In the genomic region with DNA sequence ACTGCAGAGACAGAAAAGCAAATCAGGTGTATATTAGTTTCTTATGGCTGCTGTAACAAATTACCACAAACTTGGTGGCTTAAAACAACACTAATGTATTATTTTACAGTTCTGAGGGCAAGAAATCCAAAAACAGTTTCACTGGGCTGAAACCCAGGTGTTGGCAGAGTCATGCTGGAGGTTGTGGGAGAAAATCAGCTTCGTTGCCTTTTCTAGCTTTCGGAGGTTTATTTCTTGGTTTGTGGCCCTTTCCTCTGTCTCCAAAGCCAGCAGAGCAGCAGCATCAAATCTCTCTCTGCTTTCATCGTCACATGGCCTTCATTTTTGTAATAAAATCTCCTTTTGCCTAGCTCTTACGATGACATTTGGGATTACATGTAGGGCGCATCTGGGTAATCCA, we compare ENCODE assay signal across 21 cellular contexts. TPM values are rescaled to one million over a fixed set of nuclear protein-coding genes. Genes with fewer than 3 reads are reported as not detected.
DNase-seq lines count a peak whose midpoint lies in the region; ATAC-seq and TF ChIP-seq lines count a peak whose summit lies in the region.
"Had no signal": no experiment of that assay in that cellular context is flagged by ENCODE, and none has a peak within 500 bp of the region (broad histone marks: within the 10 kb centered on the region; RNA-seq: fewer than 3 reads in every experiment).

No MANE protein-coding gene starts in this region.

- no peaks in the 10 kb centered on the region for H3K36me3 ChIP-seq in GM23338 (ENCODE audit: insufficient read depth)
- no peaks in the 10 kb centered on the region for H3K36me3 ChIP-seq in WERI-Rb-1
- H3K36me3 ChIP-seq: BE2C; BLaER1 treated with 17β-estradiol and CSF1 and Interleukin-3, amounts not matched to agents 10 nM and 100 nM had no signal

- no peak overlapping the region for H3K27ac Mint-ChIP-seq in GM23338
- H3K27ac Mint-ChIP-seq in endothelial cell (ENCODE audit: unreplicated experiment): no peak overlapping the region
- H3K27ac Mint-ChIP-seq: CD14-positive monocyte; CD4-positive, alpha-beta T cell; CD8-positive, alpha-beta memory T cell had no signal

- H3K36me3 Mint-ChIP-seq in GM23338 (ENCODE audit: low read depth): no peaks in the 10 kb centered on the region
- no peaks in the 10 kb centered on the region for H3K36me3 Mint-ChIP-seq in endothelial cell (ENCODE audit: low read depth, unreplicated experiment)
- H3K36me3 Mint-ChIP-seq: CD14-positive monocyte; CD8-positive, alpha-beta memory T cell had no signal

- H3K4me3 Mint-ChIP-seq in GM23338 (no peak overlapping the region), endothelial cell (ENCODE audit: unreplicated experiment) (no peak overlapping the region)
- H3K4me3 Mint-ChIP-seq: CD14-positive monocyte; CD4-positive, alpha-beta T cell; CD8-positive, alpha-beta memory T cell had no signal

- peaks cover 8% of the 10 kb centered on the region; the same call in 2 of the 3 replicates for H3K4me1 Mint-ChIP-seq in GM23338
- peaks cover 10% of the 10 kb centered on the region for H3K4me1 Mint-ChIP-seq in endothelial cell (ENCODE audit: unreplicated experiment)
- H3K4me1 Mint-ChIP-seq: CD14-positive monocyte; CD8-positive, alpha-beta memory T cell had no signal

- no peak overlapping the region for H3K4me2 ChIP-seq in GM23338
- H3K4me2 ChIP-seq: BLaER1 treated with 17β-estradiol and CSF1 and Interleukin-3, amounts not matched to agents 10 nM and 100 nM had no signal

- no peaks in the 10 kb centered on the region for H3K79me2 ChIP-seq in GM23338 (replicated peaks; ENCODE audit: insufficient read depth)

- H3K4me3 ChIP-seq in GM23338 (no peak overlapping the region), WERI-Rb-1 (ENCODE audit: low read depth, low read length) (no peak overlapping the region)
- H3K4me3 ChIP-seq: BLaER1 treated with 17β-estradiol and CSF1 and Interleukin-3, amounts not matched to agents 10 nM and 100 nM; GM12878 had no signal

- no peak overlapping the region for H3K27ac ChIP-seq in GM23338 (ENCODE audit: low read depth)
- H3K27ac ChIP-seq in WERI-Rb-1: no peak overlapping the region
- H3K27ac ChIP-seq: BLaER1 treated with 17β-estradiol and CSF1 and Interleukin-3, amounts not matched to agents 10 nM and 100 nM had no signal

- TF ChIP-seq CTCF in GM23338 (conservative IDR thresholded peaks at IDR 0.05; ENCODE audit: low read depth in 2 of 2) (no peak), WERI-Rb-1 (IDR thresholded peaks at IDR 0.05; ENCODE audit: low read depth, low read length) (no peak), endothelial cell (IDR thresholded peaks at IDR 0.05; ENCODE audit: unreplicated experiment) (no peak)

- H3K9me2 ChIP-seq in GM23338 (ENCODE audit: insufficient read depth): no peaks in the 10 kb centered on the region

- no peak for DNase-seq in GM23338 (ENCODE audit: low spot score)
- DNase-seq in NCI-H524 (lab: John Stamatoyannopoulos, UW): peak; percentile 40 to 67
- DNase-seq in WERI-Rb-1: peak; percentile 28
- DNase-seq in endothelial cell (ENCODE audit: low spot score): no peak
- DNase-seq in AG08395 (ENCODE audit: low spot score): no peak
- DNase-seq: BE2C; CD4-positive, alpha-beta T cell; CD8-positive, alpha-beta memory T cell; DMS 273 treated with DMSO at 0.1 percent for 48 hours; DMS79; EL; GDM1; H7 had no signal

- peak overlapping the region; percentile 15; the same call in 1 of the 2 replicates for H2AFZ ChIP-seq in GM23338

- H3F3A ChIP-seq in GM23338 (replicated peaks; ENCODE audit: low read depth): no peaks in the 10 kb centered on the region

- ATAC-seq in GM23338 (no peak), HG03378 (IDR thresholded peaks at IDR 0.05; ENCODE audit: unreplicated experiment) (no peak)
- ATAC-seq: GM12878, HCT116 had no signal

- no peaks in the 10 kb centered on the region; the same call in 2 of the 3 replicates for H3K9me3 Mint-ChIP-seq in GM23338
- no peaks in the 10 kb centered on the region for H3K9me3 Mint-ChIP-seq in endothelial cell (ENCODE audit: unreplicated experiment)
- H3K9me3 Mint-ChIP-seq: CD4-positive, alpha-beta T cell had no signal

- H3K4me1 ChIP-seq in GM23338 (ENCODE audit: insufficient read depth): peaks cover 7% of the 10 kb centered on the region; the same call in 1 of the 2 replicates
- H3K4me1 ChIP-seq: BE2C had no signal

- H3K9me3 ChIP-seq in WERI-Rb-1 (ENCODE audit: severe bottlenecking): no peaks in the 10 kb centered on the region
- H3K9me3 ChIP-seq: BE2C; BLaER1 treated with 17β-estradiol and CSF1 and Interleukin-3, amounts not matched to agents 10 nM and 100 nM had no signal

- H3K27me3 ChIP-seq in GM23338 (ENCODE audit: insufficient read depth): no peaks in the 10 kb centered on the region
- no peaks in the 10 kb centered on the region for H3K27me3 ChIP-seq in WERI-Rb-1 (ENCODE audit: insufficient read depth, low read depth, severe bottlenecking)
- H3K27me3 ChIP-seq: BLaER1 treated with 17β-estradiol and CSF1 and Interleukin-3, amounts not matched to agents 10 nM and 100 nM had no signal

- H3K27me3 Mint-ChIP-seq in GM23338 (ENCODE audit: insufficient read depth, low read depth, poor library complexity) (no peaks in the 10 kb centered on the region), endothelial cell (ENCODE audit: unreplicated experiment) (peaks cover 6% of the 10 kb centered on the region)

- H4K20me1 ChIP-seq in GM23338 (replicated peaks; ENCODE audit: insufficient read depth): no peaks in the 10 kb centered on the region
- H4K20me1 ChIP-seq: BLaER1 treated with 17β-estradiol and CSF1 and Interleukin-3, amounts not matched to agents 10 nM and 100 nM had no signal

TF ChIP-seq in GM23338, 12 proteins besides CTCF, POLR2A, EP300 and RAD21:
- TF ChIP-seq EZH2 (IDR thresholded peaks at IDR 0.05; ENCODE audit: low read depth, unreplicated experiment): no peak
- no peak for TF ChIP-seq CREB1 (CRISPR knock-in tag; IDR thresholded peaks at IDR 0.05; ENCODE audit: low read depth)
- no peak for TF ChIP-seq STAT1 (IDR thresholded peaks at IDR 0.05; ENCODE audit: unreplicated experiment)
- no peak for TF ChIP-seq NANOG (IDR thresholded peaks at IDR 0.05; ENCODE audit: borderline replicate concordance)
- TF ChIP-seq ZNF331 (CRISPR knock-in tag; IDR thresholded peaks at IDR 0.05; ENCODE audit: low read depth): no peak
- no peak for TF ChIP-seq ZNF114 (CRISPR knock-in tag; IDR thresholded peaks at IDR 0.05)

RNA-seq across cellular contexts. Expression of gene OR6M1, which starts 33.0 kb away (rescaled TPM):
- not detected in 2 replicates for total RNA-seq in GM23338 (2014; rRNA removed; shearing (Covaris generic))
- polyA plus RNA-seq in GM23338 (2016; fragmentation: Nextera tagmentation; extraction: Ambion mirVana): not detected in 2 replicates
- not detected for total RNA-seq in endothelial cell (ENCODE audit: unreplicated experiment)
- total RNA-seq: A172; A673; CD4-positive, alpha-beta T cell; CD8-positive, alpha-beta memory T cell; GM12878; H1; H7 had no signal
- polyA plus RNA-seq: CD14-positive monocyte; CD8-positive, alpha-beta memory T cell; GM12878; H1 had no signal

RNA-seq across cellular contexts. Expression of gene TMEM225, which starts 46.3 kb away (rescaled TPM):
- not detected in 2 replicates for total RNA-seq in GM23338 (2014; rRNA removed; shearing (Covaris generic))
- not detected in 2 replicates for polyA plus RNA-seq in GM23338 (2016; fragmentation: Nextera tagmentation; extraction: Ambion mirVana)
- not detected for total RNA-seq in endothelial cell (ENCODE audit: unreplicated experiment)
- total RNA-seq: A172; A673; CD4-positive, alpha-beta T cell; CD8-positive, alpha-beta memory T cell; GM12878; H1; H7 had no signal
- polyA plus RNA-seq: CD14-positive monocyte; CD8-positive, alpha-beta memory T cell; GM12878; H1 had no signal

Comparison
In these comparisons a context has a peak if more than half of its experiments do, and no peak if none do; other contexts are left out.
1. DNase-seq: peak in NCI-H524 (2 of 2) and WERI-Rb-1 (single experiment); none in GM23338 (single experiment), endothelial cell (single experiment) and AG08395 (single experiment).